In the genomic region with DNA sequence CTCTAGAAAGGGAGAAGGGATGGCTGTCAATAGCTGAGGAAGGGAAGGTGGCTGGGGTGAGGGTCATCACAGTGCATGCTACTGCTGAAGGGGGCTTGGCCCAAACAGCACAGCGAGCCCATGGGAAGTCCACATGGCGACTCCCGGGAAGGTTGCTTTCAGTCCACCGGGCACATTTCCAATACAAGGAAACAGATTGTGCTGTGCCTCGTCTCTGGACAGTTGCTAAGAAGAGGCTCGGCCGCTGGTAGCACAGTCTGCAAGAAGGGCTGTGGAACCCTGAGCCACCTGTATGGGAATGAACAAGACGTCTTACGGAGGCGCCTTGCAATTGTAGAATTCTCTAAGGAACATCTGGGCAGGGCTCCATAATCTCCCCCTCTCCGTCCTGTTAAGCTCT, we compare ENCODE assay signal across 23 cellular contexts.
"Had no signal": no experiment of that assay in that cellular context is flagged by ENCODE, and none has a peak within 500 bp of the region (broad histone marks: within the 10 kb centered on the region; RNA-seq: fewer than 3 reads in every experiment).

No MANE protein-coding gene starts in this region.

- H3K27ac ChIP-seq: ascending aorta, body of pancreas had no signal

- DNase-seq: activated CD4-positive, alpha-beta T cell treated with anti-CD3 and anti-CD28 coated beads for 1 hour; activated CD4-positive, alpha-beta T cell treated with anti-CD3 and anti-CD28 coated beads, Interleukin-2, amount 10 ng/mL, durations not matched to agents 24 days and 14 days; activated CD4-positive, alpha-beta T cell treated with anti-CD3 and anti-CD28 coated beads, Interleukin-2, amount 50 U/mL, for 48 hours; activated CD8-positive, alpha-beta memory T cell treated with anti-CD3 and anti-CD28 coated beads, Interleukin-2, amount 10 ng/mL, durations not matched to agents 7 days and 5 days; activated effector memory CD4-positive, alpha-beta T cell treated with Interleukin-2 at 50 U/mL for 16 hours; activated naive CD4-positive, alpha-beta T cell treated with Interleukin-2 at 50 U/mL for 16 hours; activated naive CD8-positive, alpha-beta T cell treated with anti-CD3 and anti-CD28 coated beads, Interleukin-2, amount 50 U/mL, for 24 hours; activated T-cell treated with anti-CD3 and anti-CD28 coated beads, Interleukin-2, amount 50 U/mL, for 24 hours; amniotic stem cell; MG63; MV-4-11; NCI-H1105; NCI-H1436; NCI-H526 treated with DMSO at 0.1 percent for 48 hours; NK-92 treated with Interleukin-12 subunit alpha and Interleukin-12 subunit beta, amount 100 ng/mL, for 24 hours; PC-3; SHP77; T-helper 17 cell; T-helper 9 cell had no signal

- H3K9me3 ChIP-seq: ascending aorta, body of pancreas, MG63 had no signal

- H3K27me3 ChIP-seq: ascending aorta, body of pancreas, MG63 had no signal

- H3K36me3 ChIP-seq: ascending aorta, MG63 had no signal

- H3K4me1 ChIP-seq: ascending aorta, body of pancreas had no signal

- H3K4me3 ChIP-seq: ascending aorta, body of pancreas, MG63 had no signal

- ATAC-seq: activated CD8-positive, alpha-beta memory T cell treated with anti-CD3 and anti-CD28 coated beads, Interleukin-2, amount 10 ng/mL, durations not matched to agents 7 days and 5 days; activated naive CD4-positive, alpha-beta T cell treated with anti-CD3 and anti-CD28 coated beads, Interleukin-2, amount 50 U/mL, for 72 hours; activated naive CD8-positive, alpha-beta T cell treated with anti-CD3 and anti-CD28 coated beads, Interleukin-2, amount 50 U/mL, for 24 hours; body of pancreas; PC-3; T-helper 17 cell; WTC11 had no signal
